8 cellular contexts compared by ENCODE assay signal in the genomic region with DNA sequence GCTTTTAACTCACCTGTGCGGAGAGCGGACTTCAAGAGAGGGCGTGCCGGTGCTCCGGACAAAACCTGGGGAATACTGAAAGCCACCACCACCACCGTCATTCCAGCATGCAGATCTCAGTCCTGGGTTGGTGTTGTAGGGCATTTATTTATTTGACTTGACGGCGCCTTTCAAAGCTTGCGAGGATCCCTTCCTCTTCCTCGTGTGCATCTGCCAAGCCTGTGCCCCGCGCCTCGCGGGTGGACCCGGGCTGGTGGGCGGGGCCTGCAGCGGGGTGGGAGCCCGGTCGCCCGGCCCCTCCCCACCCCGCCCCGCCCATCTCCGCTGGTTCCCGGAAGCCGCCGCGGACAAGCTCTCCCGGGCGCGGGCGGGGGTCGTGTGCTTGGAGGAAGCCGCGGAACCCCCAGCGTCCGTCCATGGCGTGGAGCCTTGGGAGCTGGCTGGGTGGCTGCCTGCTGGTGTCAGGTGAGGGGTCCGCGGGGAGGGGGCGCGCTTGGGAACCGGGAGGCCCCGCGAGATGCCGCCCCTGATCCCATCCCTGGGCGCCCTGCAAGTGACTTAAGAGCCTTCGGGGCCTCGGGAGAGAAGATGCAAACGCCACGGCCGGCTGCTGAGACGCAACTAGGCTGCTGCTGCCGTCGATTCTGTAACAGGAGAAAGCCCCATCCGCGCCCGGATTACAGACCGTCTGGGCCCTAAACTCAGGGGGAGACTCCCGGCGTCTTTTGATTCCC. TPM values are rescaled to one million over a fixed set of nuclear protein-coding genes. Genes with fewer than 3 reads are reported as not detected.
A peak's percentile ranks its signal among the peaks of the same experiment; 100 is the strongest.
DNase-seq lines count a peak whose midpoint lies in the region; ATAC-seq and TF ChIP-seq lines count a peak whose summit lies in the region.

A gene (plus strand): TSS at position 318 of the 734 bp plus-strand sequence. CDS start 99 bp downstream, at position 417.

- H3K9ac ChIP-seq in BLaER1 treated with 17β-estradiol and CSF1 and Interleukin-3, amounts not matched to agents 10 nM and 100 nM = peak within 1 kb of the TSS; percentile 88 to 99 (median 97)
- H3K9ac ChIP-seq in HUES6 (ENCODE audit: low read length) = peak within 1 kb of the TSS; percentile 48

- no peak for TF ChIP-seq CTCF in Peyer's patch (IDR thresholded peaks at IDR 0.05)

- H3K27ac ChIP-seq in BLaER1 treated with 17β-estradiol and CSF1 and Interleukin-3, amounts not matched to agents 10 nM and 100 nM = peak within 1 kb of the TSS; percentile 88 to 99 (median 94)
- H3K27ac ChIP-seq in HUES6 (ENCODE audit: low read depth, low read length) (no peak within 1 kb of the TSS), Peyer's patch (peak within 1 kb of the TSS; percentile 88 to 90 (median 90)), esophagus (ENCODE audit: low read depth in 2 of 2, low read length in 1 of 2) (peak within 1 kb of the TSS; percentile 64 to 95)

- H4K20me1 ChIP-seq in BLaER1 treated with 17β-estradiol and CSF1 and Interleukin-3, amounts not matched to agents 10 nM and 100 nM = peaks cover 0 to 16% (median 0%) of the 10 kb centered on the region in 11 experiments; a peak in 6 of 22 replicates

- peaks cover 44 to 83% (median 72%) of the 10 kb centered on the region in 10 experiments for H3K4me1 ChIP-seq in BLaER1 treated with 17β-estradiol and CSF1 and Interleukin-3, amounts not matched to agents 10 nM and 100 nM
- peaks cover 11% of the 10 kb centered on the region for H3K4me1 ChIP-seq in HUES6 (ENCODE audit: control insufficient read depth, insufficient read depth, low read length)
- peaks cover 0 to 39% (median 6%) of the 10 kb centered on the region in 4 donors for H3K4me1 ChIP-seq in Peyer's patch
- peaks cover 0 to 12% of the 10 kb centered on the region in 2 donors for H3K4me1 ChIP-seq in esophagus (ENCODE audit: control insufficient read depth in 2 of 2, insufficient read depth in 2 of 2, low read length in 1 of 2)

- H3K9me3 ChIP-seq in BLaER1 treated with 17β-estradiol and CSF1 and Interleukin-3, amounts not matched to agents 10 nM and 100 nM (replicated peaks in 1 of 11) = no peaks in the 10 kb centered on the region
- H3K9me3 ChIP-seq in HUES6 (ENCODE audit: control insufficient read depth, insufficient read depth, low read depth, low read length) (no peaks in the 10 kb centered on the region), Peyer's patch (no peaks in the 10 kb centered on the region), esophagus (ENCODE audit: control insufficient read depth in 2 of 2, insufficient read depth in 1 of 2, low read depth in 1 of 2, low read length in 1 of 2) (no peaks in the 10 kb centered on the region)

- DNase-seq in Peyer's patch (peak; percentile 86 to 92 (median 91)), myocyte (ENCODE audit: low read depth) (peak; percentile 70)
- DNase-seq in activated T-cell treated with anti-CD3 and anti-CD28 coated beads, Interleukin-2, amount 50 U/mL, for 48 hours = peak; percentile 80 to 85
- peak; percentile 56 for DNase-seq in stimulated activated CD8-positive, alpha-beta memory T cell treated with anti-CD3 and anti-CD28 coated beads, Interleukin-7, amount 100 ng/mL, for 24 hours (ENCODE audit: low read depth)

- peaks cover 42 to 72% (median 59%) of the 10 kb centered on the region in 11 experiments for H3K36me3 ChIP-seq in BLaER1 treated with 17β-estradiol and CSF1 and Interleukin-3, amounts not matched to agents 10 nM and 100 nM
- H3K36me3 ChIP-seq in HUES6 (ENCODE audit: control insufficient read depth, insufficient read depth, low read length) (no peaks in the 10 kb centered on the region), Peyer's patch (peaks cover 0 to 10% (median 0%) of the 10 kb centered on the region in 3 donors), esophagus (ENCODE audit: control insufficient read depth in 2 of 2, insufficient read depth in 2 of 2, low read length in 1 of 2) (peaks cover 0 to 3% of the 10 kb centered on the region in 2 donors)

- peak; percentile 62 to 88 for TF ChIP-seq POLR2A in Peyer's patch (IDR thresholded peaks at IDR 0.05)

- ATAC-seq in GM19397 (IDR thresholded peaks at IDR 0.05; ENCODE audit: unreplicated experiment) = peak; percentile 50

- peak within 1 kb of the TSS; percentile 71 to 94 (median 84) for H3K4me3 ChIP-seq in BLaER1 treated with 17β-estradiol and CSF1 and Interleukin-3, amounts not matched to agents 10 nM and 100 nM
- H3K4me3 ChIP-seq in HUES6 (ENCODE audit: low read depth, low read length) (peak within 1 kb of the TSS; percentile 80), Peyer's patch (peak within 1 kb of the TSS; percentile 69 to 86 (median 80)), esophagus (ENCODE audit: low read depth in 1 of 2, low read length in 2 of 2) (peak within 1 kb of the TSS; percentile 89 to 92)

- 1 to 2% methylated on average over 53 to 60 of the region's 60 CpGs for WGBS in esophagus, 2 donors

- no peaks in the 10 kb centered on the region for H3K27me3 ChIP-seq in BLaER1 treated with 17β-estradiol and CSF1 and Interleukin-3, amounts not matched to agents 10 nM and 100 nM
- H3K27me3 ChIP-seq in HUES6 (ENCODE audit: control insufficient read depth, insufficient read depth, low read length) = peaks cover 6% of the 10 kb centered on the region; the same call in 1 of the 2 replicates
- no peaks in the 10 kb centered on the region for H3K27me3 ChIP-seq in Peyer's patch
- H3K27me3 ChIP-seq in esophagus (ENCODE audit: control insufficient read depth in 1 of 2, insufficient read depth in 2 of 2, low read length in 2 of 2) = no peaks in the 10 kb centered on the region

- H3K4me2 ChIP-seq in BLaER1 treated with 17β-estradiol and CSF1 and Interleukin-3, amounts not matched to agents 10 nM and 100 nM = peak within 1 kb of the TSS; percentile 84 to 97 (median 95)

RNA-seq across cellular contexts. Expression of the gene that starts here (rescaled TPM):
- total RNA-seq in Peyer's patch = 10 to 100 TPM in 3 of 4 donors, 1 to 10 TPM in 1; 6.6 to 95.6 (median 74.0) TPM
- 10 to 100 TPM; 22.9 to 23.9 TPM for polyA plus RNA-seq in esophagus
- total RNA-seq in myocyte = 32.8 and 34.9 TPM in 2 replicates
- polyA plus RNA-seq in myocyte (2012) = 36.7 TPM
